ENCODE assay signal across 14 cellular contexts in genomic region chr10:130215076-130215917, GRCh38.
DNase-seq lines count a peak whose midpoint lies in the region; TF ChIP-seq lines count a peak whose summit lies in the region.
"Had no signal": no experiment of that assay in that cellular context is flagged by ENCODE, and none has a peak within 500 bp of the region (broad histone marks: within the 10 kb centered on the region; RNA-seq: fewer than 3 reads in every experiment).

No MANE protein-coding gene starts in this region.

- H3F3A ChIP-seq in smooth muscle cell (ENCODE audit: low read depth): no peaks in the 10 kb centered on the region

- H3K79me2 ChIP-seq in smooth muscle cell (ENCODE audit: low read depth): no peaks in the 10 kb centered on the region

- no peaks in the 10 kb centered on the region for H3K79me1 ChIP-seq in neuronal stem cell (ENCODE audit: low read depth, low read length)

- H2BK120ac ChIP-seq in neuronal stem cell (ENCODE audit: low read depth, low read length): no peak overlapping the region

- no peak overlapping the region for H3K4me2 ChIP-seq in neuronal stem cell (ENCODE audit: insufficient read depth, low read length, poor library complexity, severe bottlenecking)
- H3K4me2 ChIP-seq in smooth muscle cell: no peak overlapping the region
- H3K4me2 ChIP-seq: GM23338 had no signal

- no peaks in the 10 kb centered on the region for H3K27me3 ChIP-seq in neuronal stem cell (ENCODE audit: control insufficient read depth in 3 of 3, insufficient read depth in 3 of 3, low read depth in 1 of 3, low read length in 3 of 3)
- no peaks in the 10 kb centered on the region for H3K27me3 ChIP-seq in smooth muscle cell (ENCODE audit: low read depth)

- no CpG with 5 or more reads among the region's 13 CpGs for WGBS in neuronal stem cell (ENCODE audit: extremely low coverage in 2 of 2, insufficient read length in 2 of 2, insufficient replicate concordance in 1 of 2), 2 donors
- WGBS in smooth muscle cell (ENCODE audit: low lambda C conversion rate): 84% methylated on average over 13 of the region's 13 CpGs

- TF ChIP-seq CTCF in smooth muscle cell (IDR thresholded peaks at IDR 0.05; ENCODE audit: borderline replicate concordance, insufficient read depth, poor library complexity, severe bottlenecking): no peak

- no peak overlapping the region for H2AK5ac ChIP-seq in neuronal stem cell (ENCODE audit: low read depth, low read length)

- H3K4ac ChIP-seq in neuronal stem cell (ENCODE audit: low read length): no peak overlapping the region

- no peak overlapping the region for H4K91ac ChIP-seq in neuronal stem cell (ENCODE audit: low read depth, low read length, poor library complexity)

- H3K36me3 ChIP-seq in neuronal stem cell (replicated peaks in 1 of 2; ENCODE audit: control insufficient read depth in 2 of 2, insufficient read depth in 2 of 2, low read length in 2 of 2) (no peaks in the 10 kb centered on the region), smooth muscle cell (ENCODE audit: low read depth) (no peaks in the 10 kb centered on the region)

- H2BK15ac ChIP-seq in neuronal stem cell (ENCODE audit: low read length): no peak overlapping the region

- H3K23ac ChIP-seq in neuronal stem cell (ENCODE audit: low read depth, low read length, poor library complexity): no peak overlapping the region

- no peaks in the 10 kb centered on the region for H3K9me3 ChIP-seq in neuronal stem cell (replicated peaks in 1 of 2; ENCODE audit: control insufficient read depth in 2 of 2, insufficient read depth in 1 of 2, low read depth in 1 of 2, low read length in 2 of 2)
- no peaks in the 10 kb centered on the region for H3K9me3 ChIP-seq in smooth muscle cell (replicated peaks; ENCODE audit: low read depth)

- H3K18ac ChIP-seq in neuronal stem cell (ENCODE audit: low read length): peak overlapping the region; percentile 30

- no peak overlapping the region for H3K27ac ChIP-seq in neuronal stem cell (replicated peaks; ENCODE audit: low read length)
- no peak overlapping the region for H3K27ac ChIP-seq in smooth muscle cell (ENCODE audit: low read depth)
- H3K27ac ChIP-seq: 22Rv1 had no signal

- H3K14ac ChIP-seq in neuronal stem cell (ENCODE audit: low read length): no peak overlapping the region

- H4K20me1 ChIP-seq in smooth muscle cell (ENCODE audit: low read depth): no peaks in the 10 kb centered on the region

- peak; percentile 21 for DNase-seq in DMS53 (lab: John Stamatoyannopoulos, UW)
- DNase-seq in DMS53 treated with DMSO at 0.1 percent for 48 hours (lab: John Stamatoyannopoulos, UW; ENCODE audit: unreplicated experiment): no peak
- peak; percentile 3 for DNase-seq in COLO668 (lab: John Stamatoyannopoulos, UW; ENCODE audit: unreplicated experiment)
- peak; percentile 5 for DNase-seq in NCI-H2196 treated with DMSO at 0.1 percent for 48 hours (lab: John Stamatoyannopoulos, UW; ENCODE audit: unreplicated experiment)
- no peak for DNase-seq in neuronal stem cell (ENCODE audit: low spot score)
- DNase-seq in 8988T: no peak
- DNase-seq in activated CD4-positive, CD25-positive, alpha-beta regulatory T cell treated with anti-CD3 and anti-CD28 coated beads, Interleukin-2, amount 50 U/mL, for 72 hours: no peak
- no peak for DNase-seq in smooth muscle cell (lab: John Stamatoyannopoulos, UW; ENCODE audit: unreplicated experiment)
- DNase-seq: C1 segment of cervical spinal cord, MV-4-11, NCI-H1930, NCI-H345 had no signal

- no peak overlapping the region for H2BK5ac ChIP-seq in neuronal stem cell (ENCODE audit: low read length)

- H3K4me1 ChIP-seq in neuronal stem cell (ENCODE audit: control insufficient read depth in 2 of 2, insufficient read depth in 1 of 2, low read depth in 1 of 2, low read length in 2 of 2) (no peaks in the 10 kb centered on the region), smooth muscle cell (ENCODE audit: low read depth) (no peaks in the 10 kb centered on the region)

- no peak overlapping the region for H3K4me3 ChIP-seq in neuronal stem cell (ENCODE audit: low read length in 2 of 2)
- no peak overlapping the region for H3K4me3 ChIP-seq in smooth muscle cell
- H3K4me3 ChIP-seq: GM23338 had no signal

- no peak overlapping the region for H3K9ac ChIP-seq in neuronal stem cell (ENCODE audit: low read depth, low read length, poor library complexity)
- no peak overlapping the region for H3K9ac ChIP-seq in smooth muscle cell (ENCODE audit: low read depth)

- no peak overlapping the region for H4K8ac ChIP-seq in neuronal stem cell (ENCODE audit: low read depth, low read length)

- no peak overlapping the region for H2BK12ac ChIP-seq in neuronal stem cell (ENCODE audit: low read length)

- H2AFZ ChIP-seq in neuronal stem cell (ENCODE audit: low read length) (no peak overlapping the region), smooth muscle cell (ENCODE audit: low read depth) (no peak overlapping the region)
- H2AFZ ChIP-seq: GM23338 had no signal

Comparison
In these comparisons a context has a peak if more than half of its experiments do, and no peak if none do; other contexts are left out.
1. DNase-seq: peak in DMS53 (single experiment), COLO668 (single experiment) and NCI-H2196 treated with DMSO at 0.1 percent for 48 hours (single experiment); none in DMS53 treated with DMSO at 0.1 percent for 48 hours (single experiment), neuronal stem cell (single experiment), 8988T (single experiment), activated CD4-positive, CD25-positive, alpha-beta regulatory T cell treated with anti-CD3 and anti-CD28 coated beads, Interleukin-2, amount 50 U/mL, for 72 hours (single experiment) and smooth muscle cell (single experiment).